ENCODE assay signal across 19 cellular contexts in genomic region chr1:54871275-54872040, GRCh38. TPM values are rescaled to one million over a fixed set of nuclear protein-coding genes. Genes with fewer than 3 reads are reported as not detected.
DNase-seq lines count a peak whose midpoint lies in the region; ATAC-seq, FAIRE-seq and TF ChIP-seq lines count a peak whose summit lies in the region.
"Had no signal": no experiment of that assay in that cellular context is flagged by ENCODE, and none has a peak within 500 bp of the region (broad histone marks: within the 10 kb centered on the region; RNA-seq: fewer than 3 reads in every experiment).

No MANE protein-coding gene starts in this region.

- H4K20me1 ChIP-seq in H1 (replicated peaks in 1 of 2; ENCODE audit: control insufficient read depth in 1 of 2, insufficient read depth in 2 of 2, low read length in 2 of 2) = peaks cover 5 to 38% of the 10 kb centered on the region in 2 experiments

- H3K4me3 ChIP-seq in H1 (ENCODE audit: extremely low read depth in 1 of 4, insufficient read depth in 2 of 4, low read depth in 3 of 4, low read length in 4 of 4) (no peak overlapping the region), neuronal stem cell (ENCODE audit: low read length in 2 of 2) (no peak overlapping the region), prostate gland (no peak overlapping the region)

- no peak overlapping the region for H2BK20ac ChIP-seq in H1 (ENCODE audit: low read length)

- H3K4ac ChIP-seq in H1 (replicated peaks; ENCODE audit: insufficient read length, low read depth, low read length) (no peak overlapping the region), neuronal stem cell (ENCODE audit: low read length) (no peak overlapping the region)

- FAIRE-seq in H1 (lab: Jason Lieb, UNC) = no peak
- FAIRE-seq: D721Med, GM12891 had no signal

- no peak overlapping the region for H2BK12ac ChIP-seq in H1 (ENCODE audit: low read depth, low read length)
- no peak overlapping the region for H2BK12ac ChIP-seq in neuronal stem cell (ENCODE audit: low read length)

- TF ChIP-seq RAD21 in H1 (IDR thresholded peaks at IDR 0.05 in 1 of 2, conservative IDR thresholded peaks at IDR 0.05 in 1 of 2; ENCODE audit: low read depth in 2 of 2, low read length in 2 of 2) = no peak

- no peaks in the 10 kb centered on the region for H3K4me1 ChIP-seq in H1 (replicated peaks in 1 of 4; ENCODE audit: control insufficient read depth in 3 of 4, insufficient read depth in 4 of 4, low read length in 3 of 4)
- no peaks in the 10 kb centered on the region for H3K4me1 ChIP-seq in neuronal stem cell (ENCODE audit: control insufficient read depth in 2 of 2, insufficient read depth in 1 of 2, low read depth in 1 of 2, low read length in 2 of 2)
- no peaks in the 10 kb centered on the region for H3K4me1 ChIP-seq in prostate gland (replicated peaks)

- 93% methylated on average over 16 of the region's 16 CpGs; no CpG with 5 or more reads in 1 of the 2 experiments for WGBS in H1 (ENCODE audit: extremely low coverage in 1 of 2, insufficient coverage in 1 of 2, insufficient read length in 1 of 2, insufficient replicate concordance in 2 of 2, low coverage in 1 of 2, low lambda C conversion rate in 2 of 2, missing lambda C conversion rate in 1 of 2), 2 experiments
- no CpG with 5 or more reads among the region's 16 CpGs for WGBS in neuronal stem cell (ENCODE audit: extremely low coverage in 2 of 2, insufficient read length in 2 of 2, insufficient replicate concordance in 1 of 2), 2 donors
- WGBS in prostate gland = 90% methylated on average over 16 of the region's 16 CpGs

- H2BK120ac ChIP-seq in H1 (replicated peaks; ENCODE audit: low read depth, low read length) = no peak overlapping the region
- H2BK120ac ChIP-seq in neuronal stem cell (ENCODE audit: low read depth, low read length) = no peak overlapping the region

- POLR2A ChIA-PET in H1 (lab: Charles Lee; ENCODE audit: partially characterized antibody) = interaction anchor here (0.9 to 1.5 kb wide), 2 partner anchors 12 to 15 kb away, joined by 3 to 6 read pairs; partner anchors contain the start of gene DHCR24

- no peak; a peak in 1 of 3 replicates for TF ChIP-seq POLR2A in H1 (IDR thresholded peaks at IDR 0.05; ENCODE audit: control extremely low read depth in 1 of 2, low read depth in 2 of 2, low read length in 2 of 2)
- no peak for TF ChIP-seq POLR2A in prostate gland (IDR thresholded peaks at IDR 0.05)

- no peaks in the 10 kb centered on the region for H3K23me2 ChIP-seq in H1 (ENCODE audit: low read depth, low read length)

- H2BK5ac ChIP-seq in H1 (ENCODE audit: low read depth, low read length) (no peak overlapping the region), neuronal stem cell (ENCODE audit: low read length) (no peak overlapping the region)

- no peak overlapping the region for H3K18ac ChIP-seq in H1 (ENCODE audit: extremely low read depth, low read length)
- no peak overlapping the region for H3K18ac ChIP-seq in neuronal stem cell (ENCODE audit: low read length)

- H3K9me3 ChIP-seq in H1 (ENCODE audit: insufficient read depth in 2 of 2, low read depth in 1 of 2, low read length in 1 of 2) (no peaks in the 10 kb centered on the region), neuronal stem cell (replicated peaks in 1 of 2; ENCODE audit: control insufficient read depth in 2 of 2, insufficient read depth in 1 of 2, low read depth in 1 of 2, low read length in 2 of 2) (peaks cover 0 to 2% of the 10 kb centered on the region in 2 donors), prostate gland (no peaks in the 10 kb centered on the region)

- no peak overlapping the region; the same call in 1 of the 2 replicates for H4K8ac ChIP-seq in H1 (ENCODE audit: extremely low read depth, insufficient read depth, low read length)
- no peak overlapping the region for H4K8ac ChIP-seq in neuronal stem cell (ENCODE audit: low read depth, low read length)

- H3K4me2 ChIP-seq in H1 (ENCODE audit: insufficient read depth in 1 of 2, low read depth in 2 of 2, low read length in 2 of 2) = no peak overlapping the region
- H3K4me2 ChIP-seq in neuronal stem cell (ENCODE audit: insufficient read depth, low read length, poor library complexity, severe bottlenecking) = no peak overlapping the region

- H3K23ac ChIP-seq in H1 (ENCODE audit: insufficient read length) (no peak overlapping the region), neuronal stem cell (ENCODE audit: low read depth, low read length, poor library complexity) (peak overlapping the region; percentile 75)

- CTCF ChIA-PET in H1 (lab: Charles Lee; ENCODE audit: partially characterized antibody) = interaction anchor here (0.6 to 4.0 kb wide), 12 partner anchors 10 to 79 kb away, joined by 3 to 15 read pairs (median 5); partner anchors contain the start of gene DHCR24

- H3K27ac ChIP-seq in H1 (ENCODE audit: low read depth, low read length) = no peak overlapping the region
- no peak overlapping the region for H3K27ac ChIP-seq in neuronal stem cell (replicated peaks; ENCODE audit: low read length)
- no peak overlapping the region for H3K27ac ChIP-seq in prostate gland
- H3K27ac ChIP-seq: C4-2B had no signal

- H2AFZ ChIP-seq in H1 (ENCODE audit: low read length) (no peak overlapping the region), neuronal stem cell (ENCODE audit: low read length) (no peak overlapping the region)

- peaks cover 5% of the 10 kb centered on the region for H3K79me1 ChIP-seq in H1 (ENCODE audit: low read depth, low read length)
- peaks cover 13% of the 10 kb centered on the region for H3K79me1 ChIP-seq in neuronal stem cell (ENCODE audit: low read depth, low read length)

- no peak overlapping the region for H4K5ac ChIP-seq in H1 (ENCODE audit: insufficient read length, low read depth, low read length)

- H4K91ac ChIP-seq in H1 (replicated peaks; ENCODE audit: insufficient read length, low read length) (no peak overlapping the region), neuronal stem cell (ENCODE audit: low read depth, low read length, poor library complexity) (no peak overlapping the region)

- H3K27me3 ChIP-seq in H1 (replicated peaks in 1 of 4; ENCODE audit: control insufficient read depth in 3 of 4, extremely low read depth in 1 of 4, insufficient read depth in 3 of 4, low read length in 3 of 4) (no peaks in the 10 kb centered on the region), neuronal stem cell (ENCODE audit: control insufficient read depth in 3 of 3, insufficient read depth in 3 of 3, low read depth in 1 of 3, low read length in 3 of 3) (no peaks in the 10 kb centered on the region), prostate gland (replicated peaks; ENCODE audit: insufficient read depth) (no peaks in the 10 kb centered on the region)

- intact Hi-C loops in prostate gland (cut with DNase I) = no loop called here

- H3K14ac ChIP-seq in H1 (ENCODE audit: insufficient read length) = no peak overlapping the region
- H3K14ac ChIP-seq in neuronal stem cell (ENCODE audit: low read length) = no peak overlapping the region

- H3K9ac ChIP-seq in H1 (replicated peaks in 1 of 4; ENCODE audit: extremely low read depth in 1 of 4, low read depth in 3 of 4, low read length in 3 of 4) (no peak overlapping the region), neuronal stem cell (ENCODE audit: low read depth, low read length, poor library complexity) (peak overlapping the region; percentile 63)

- H3K36me3 ChIP-seq in H1 (ENCODE audit: control insufficient read depth in 2 of 4, insufficient read depth in 4 of 4, low read length in 3 of 4) (peaks cover 44 to 93% (median 84%) of the 10 kb centered on the region in 4 experiments), neuronal stem cell (replicated peaks in 1 of 2; ENCODE audit: control insufficient read depth in 2 of 2, insufficient read depth in 2 of 2, low read length in 2 of 2) (peaks cover 64 to 99% of the 10 kb centered on the region in 2 donors), prostate gland (no peaks in the 10 kb centered on the region)

- DNase-seq in H1 (ENCODE audit: low read depth in 1 of 2, low spot score in 2 of 2) (no peak), left lobe of liver (ENCODE audit: low spot score) (peak; percentile 75), neuronal stem cell (ENCODE audit: low spot score) (no peak), prostate gland (ENCODE audit: low spot score) (no peak), NAMALWA (ENCODE audit: low spot score) (no peak)
- DNase-seq: AML-193, KG1, NCI-H1436 treated with DMSO at 0.1 percent for 48 hours, NCI-H2029 treated with DMSO at 0.1 percent for 48 hours, NCI-H2171, NCI-H526, PC-3, RPMI8226, SIG-M5 had no signal

- H2AK5ac ChIP-seq in H1 (ENCODE audit: low read depth, low read length) (no peak overlapping the region), neuronal stem cell (ENCODE audit: low read depth, low read length) (no peak overlapping the region)

- peaks cover 0 to 7% of the 10 kb centered on the region in 2 experiments; a peak in 2 of 4 replicates for H3K79me2 ChIP-seq in H1 (ENCODE audit: control insufficient read depth in 1 of 2, insufficient read depth in 2 of 2, low read length in 2 of 2)

- ATAC-seq in left lobe of liver (peak; percentile 32), GM18868 (IDR thresholded peaks at IDR 0.05; ENCODE audit: unreplicated experiment) (no peak), GM21786 (IDR thresholded peaks at IDR 0.05; ENCODE audit: unreplicated experiment) (no peak)
- ATAC-seq: PC-3 had no signal

- H2BK15ac ChIP-seq in H1 (ENCODE audit: low read length) = no peak overlapping the region
- H2BK15ac ChIP-seq in neuronal stem cell (ENCODE audit: low read length) = no peak overlapping the region

- no peak for TF ChIP-seq EP300 in H1 (IDR thresholded peaks at IDR 0.05; ENCODE audit: borderline replicate concordance in 1 of 2, low read depth in 2 of 2, low read length in 2 of 2)

- no peak overlapping the region for H3K56ac ChIP-seq in H1 (replicated peaks; ENCODE audit: insufficient read length, low read depth, low read length)

- no peak for TF ChIP-seq CTCF in H1 (IDR thresholded peaks at IDR 0.05; ENCODE audit: control extremely low read depth in 1 of 3, insufficient read depth in 1 of 3, low read depth in 1 of 3, low read length in 3 of 3)
- TF ChIP-seq CTCF in prostate gland (IDR thresholded peaks at IDR 0.05) = no peak

TF ChIP-seq in H1, 55 proteins besides CTCF, POLR2A, EP300 and RAD21 (continues in another document):
- TF ChIP-seq EGR1 (IDR thresholded peaks at IDR 0.05; ENCODE audit: borderline replicate concordance, low read depth, low read length) (no peak), POLR2AphosphoS5 (IDR thresholded peaks at IDR 0.05; ENCODE audit: low read depth, low read length) (0 out of 2 replicates have a peak, but pooled peaks have one; percentile 14)

RNA-seq across cellular contexts. Expression of gene DHCR24, which starts 15.5 kb away (rescaled TPM):
- total RNA-seq in H1 (2021; fragmentation: NEBNext Ultra II Directional; extraction: Animal tissue kit (Norgen Biotek cat#: 25700)) = 419 and 455 TPM in 2 replicates
- 370 and 611 TPM in 2 replicates for polyA plus RNA-seq in H1 (2011; rRNA removed)
- 383 TPM for polyA plus RNA-seq in H1 (2011; cell fraction: cytosol; rRNA removed)
- polyA plus RNA-seq in H1 (2011; cell fraction: nucleus; rRNA removed) = 467 TPM
- 331 to 424 TPM (median 362 TPM) in 4 replicates for polyA plus RNA-seq in H1 (2012, experiment 1 of 2)
- polyA plus RNA-seq in H1 (2012, experiment 2 of 2) = 333 TPM
- polyA plus RNA-seq in H1 (2013, experiment 1 of 2) = 451 TPM
- polyA plus RNA-seq in H1 (2013, experiment 2 of 2) = 566 TPM
- 1,204 and 1,278 TPM in 2 replicates for polyA minus RNA-seq in H1 (2011; rRNA and poly(A)+ RNA removed)
- polyA minus RNA-seq in H1 (2011; cell fraction: cytosol; rRNA and poly(A)+ RNA removed) = 316 TPM
- polyA minus RNA-seq in H1 (2011; cell fraction: nucleus; rRNA and poly(A)+ RNA removed) = 307 TPM
- total RNA-seq in left lobe of liver (828 TPM), prostate gland (100 to 1,000 TPM; 152 to 154 TPM)
- polyA plus RNA-seq in neuronal stem cell (2013, experiment 1 of 2) = 108 TPM
- 107 TPM for polyA plus RNA-seq in neuronal stem cell (2013, experiment 2 of 2)
